ENCODE assay signal across 1 cellular context in the genomic region with DNA sequence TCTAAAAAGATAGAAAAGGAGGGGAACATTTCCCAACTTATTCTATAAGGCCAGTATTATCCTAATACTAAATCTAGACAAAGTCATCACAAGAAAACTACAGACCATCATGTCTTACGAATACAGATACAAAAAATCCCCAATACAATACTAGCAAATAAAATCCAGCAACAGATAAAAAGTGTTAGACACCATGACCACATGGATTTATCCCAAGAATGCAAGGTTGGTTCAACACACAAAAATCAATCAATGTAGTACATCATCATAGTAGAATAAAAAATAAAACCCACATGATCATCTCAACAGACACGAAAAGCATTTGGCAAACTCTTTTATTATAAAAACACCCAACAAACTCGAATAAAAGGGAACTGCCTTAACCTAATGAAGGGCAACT.
A peak's percentile ranks its signal among the peaks of the same experiment; 100 is the strongest.
TF ChIP-seq lines count a peak whose summit lies in the region.

No MANE protein-coding gene starts in this region.

TF ChIP-seq in K562, 482 proteins besides CTCF, POLR2A, EP300 and RAD21 (continued from another document):
- TF ChIP-seq AFF4 (CRISPR knock-in tag; IDR thresholded peaks at IDR 0.05) (no peak), ZNF274 (IDR thresholded peaks at IDR 0.05; ENCODE audit: borderline replicate concordance, low read depth, low read length) (no peak), RFX7 (CRISPR knock-in tag; IDR thresholded peaks at IDR 0.05) (no peak), ZNF354B (CRISPR knock-in tag; IDR thresholded peaks at IDR 0.05) (no peak), MCM3 (IDR thresholded peaks at IDR 0.05) (no peak), ZBTB26 (CRISPR knock-in tag; IDR thresholded peaks at IDR 0.05) (no peak), CBX3 (IDR thresholded peaks at IDR 0.05; ENCODE audit: borderline replicate concordance in 1 of 2, low read length in 2 of 2) (peak in 1 of 2 experiments; percentile 44; a peak in 1 of 3 replicates), TEAD1 (CRISPR knock-in tag; IDR thresholded peaks at IDR 0.05) (no peak), TCF7 (IDR thresholded peaks at IDR 0.05; ENCODE audit: borderline replicate concordance) (no peak), SMARCA4 (IDR thresholded peaks at IDR 0.05) (no peak)
TF ChIP-seq in K562: peak in this region for 2.
